Comparison of ENCODE assay signal across 11 cellular contexts in the genomic region with DNA sequence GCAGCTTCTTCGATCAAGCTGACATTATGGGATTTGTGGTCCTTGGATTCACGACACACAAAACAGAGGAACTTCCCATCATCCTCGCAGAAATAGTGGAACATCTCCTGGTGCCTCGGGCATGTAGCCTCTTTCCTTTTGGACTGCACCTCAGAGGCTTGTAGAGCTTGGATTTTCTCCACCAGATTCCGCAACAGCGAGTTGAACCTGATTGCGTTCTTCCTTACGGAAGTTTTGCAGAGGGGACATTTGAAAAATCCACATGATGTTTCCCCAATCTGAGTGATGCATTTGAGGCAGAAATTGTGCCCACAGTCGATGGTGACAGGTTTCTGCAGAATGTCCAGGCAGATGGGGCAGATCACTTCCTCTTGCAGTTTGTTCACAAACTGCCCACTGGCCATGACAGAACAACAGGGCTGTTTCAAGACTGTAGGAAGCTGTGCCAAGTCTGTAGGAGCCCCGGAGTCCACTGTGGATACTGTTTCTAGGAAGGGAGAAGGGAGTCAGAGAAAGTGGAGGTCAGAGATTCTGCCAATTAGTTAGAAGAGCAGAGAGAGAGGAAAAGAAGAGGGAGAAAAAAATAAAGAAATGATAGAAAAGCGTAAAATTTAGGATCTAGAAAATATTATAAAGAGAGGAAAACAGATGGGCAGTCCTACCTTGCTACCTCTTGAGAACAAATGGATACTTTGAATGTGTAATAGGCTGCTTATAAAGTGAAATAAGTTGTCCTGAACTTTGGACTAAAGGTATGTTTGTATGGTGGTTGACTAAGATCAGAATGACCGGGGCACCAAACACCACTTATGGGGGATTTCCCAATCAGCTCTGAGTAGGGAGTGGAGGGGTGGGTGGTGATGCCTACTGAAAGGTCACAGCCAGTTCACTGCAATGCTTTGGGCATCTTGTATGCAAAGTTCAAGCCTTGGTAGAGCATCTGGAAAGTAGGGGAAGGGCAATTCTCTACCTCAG.
DNase-seq lines count a peak whose midpoint lies in the region; ATAC-seq and TF ChIP-seq lines count a peak whose summit lies in the region.
"Had no signal": no experiment of that assay in that cellular context is flagged by ENCODE, and none has a peak within 500 bp of the region (broad histone marks: within the 10 kb centered on the region; RNA-seq: fewer than 3 reads in every experiment).

A gene with protein sequence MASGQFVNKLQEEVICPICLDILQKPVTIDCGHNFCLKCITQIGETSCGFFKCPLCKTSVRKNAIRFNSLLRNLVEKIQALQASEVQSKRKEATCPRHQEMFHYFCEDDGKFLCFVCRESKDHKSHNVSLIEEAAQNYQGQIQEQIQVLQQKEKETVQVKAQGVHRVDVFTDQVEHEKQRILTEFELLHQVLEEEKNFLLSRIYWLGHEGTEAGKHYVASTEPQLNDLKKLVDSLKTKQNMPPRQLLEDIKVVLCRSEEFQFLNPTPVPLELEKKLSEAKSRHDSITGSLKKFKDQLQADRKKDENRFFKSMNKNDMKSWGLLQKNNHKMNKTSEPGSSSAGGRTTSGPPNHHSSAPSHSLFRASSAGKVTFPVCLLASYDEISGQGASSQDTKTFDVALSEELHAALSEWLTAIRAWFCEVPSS (minus strand): TSS at position 689 of the 975 bp plus-strand sequence. CDS start 285 bp downstream, at position 404.

- H3K9me3 Mint-ChIP-seq in memory B cell: no peaks in the 10 kb centered on the region

- no peak within 1 kb of the TSS for H3K27ac Mint-ChIP-seq in memory B cell

- H3K4me3 Mint-ChIP-seq in memory B cell: no peak within 1 kb of the TSS

- CTCF ChIA-PET in GM10248 (lab: Yijun Ruan, JAX): interaction anchor here (1.0 to 4.0 kb wide), 5 partner anchors 8 to 18 kb away, joined by 4 to 31 read pairs (median 5); no protein-coding TSS in a partner anchor

- peaks cover 10% of the 10 kb centered on the region for H3K4me1 Mint-ChIP-seq in memory B cell

- no peak for TF ChIP-seq CTCF in GM10248 (IDR thresholded peaks at IDR 0.05; ENCODE audit: control extremely low read depth, extremely low read depth, low read depth, missing control alignments)
- TF ChIP-seq CTCF in GM10266 (IDR thresholded peaks at IDR 0.05; ENCODE audit: control insufficient read depth, insufficient read depth, low read depth, missing control alignments): no peak

- peaks cover 18% of the 10 kb centered on the region for H3K27me3 Mint-ChIP-seq in memory B cell

- POLR2A ChIA-PET in GM10248 (lab: Yijun Ruan, JAX): no interaction called here

- ATAC-seq in GM19025 (IDR thresholded peaks at IDR 0.05; ENCODE audit: low read depth, unreplicated experiment) (peak; percentile 88), memory B cell (ENCODE audit: low read depth) (peak; percentile 73), GM18511 (IDR thresholded peaks at IDR 0.05; ENCODE audit: unreplicated experiment) (no peak)

- no peaks in the 10 kb centered on the region for H3K36me3 Mint-ChIP-seq in memory B cell

- DNase-seq in GM10248 (ENCODE audit: extremely low spot score) (peak; percentile 20), LoVo (ENCODE audit: low spot score) (peak; percentile 76), memory B cell (ENCODE audit: low spot score in 2 of 2) (no peak), HuH-7.5 (ENCODE audit: low spot score) (no peak), GM10266 (ENCODE audit: extremely low spot score) (no peak), activated gamma-delta T cell treated with Interleukin-2 at 50 U/mL for 16 hours (no peak)
- DNase-seq: activated CD4-positive, alpha-beta T cell treated with anti-CD3 and anti-CD28 coated beads for 48 hours; AML-193; NCI-H226 had no signal

Comparison
In these comparisons a context has a peak if more than half of its experiments do, and no peak if none do; other contexts are left out.
1. DNase-seq: peak in GM10248 (single experiment) and LoVo (single experiment); none in memory B cell (0 of 2), HuH-7.5 (single experiment), GM10266 (single experiment) and activated gamma-delta T cell treated with Interleukin-2 at 50 U/mL for 16 hours (single experiment).